In genomic region chr12:116390656-116391335, GRCh38 we compare ENCODE assay signal across 27 cellular contexts.
A peak's percentile ranks its signal among the peaks of the same experiment; 100 is the strongest.
DNase-seq lines count a peak whose midpoint lies in the region; ATAC-seq, FAIRE-seq and TF ChIP-seq lines count a peak whose summit lies in the region.
"Had no signal": no experiment of that assay in that cellular context is flagged by ENCODE, and none has a peak within 500 bp of the region (broad histone marks: within the 10 kb centered on the region; RNA-seq: fewer than 3 reads in every experiment).

No MANE protein-coding gene starts in this region.

- H3K4me2 ChIP-seq in smooth muscle cell: no peak overlapping the region
- H3K4me2 ChIP-seq: BLaER1 had no signal

- H3K27ac Mint-ChIP-seq in activated T-cell treated with anti-CD3 and anti-CD28 coated beads, Interleukin-2, amount 50 U/mL, for 72 hours: no peak overlapping the region
- H3K27ac Mint-ChIP-seq: activated CD4-positive, alpha-beta T cell treated with anti-CD3 and anti-CD28 coated beads for 36 hours; activated naive CD8-positive, alpha-beta T cell treated with anti-CD3 and anti-CD28 coated beads, Interleukin-2, amount 50 U/mL, for 24 hours; natural killer cell treated with Interleukin-12 subunit alpha and Interleukin-12 subunit beta and Interleukin-15 and Interleukin-18, amount 100 ng/mL, for 72 hours; T-helper 1 cell treated with Interleukin-12 subunit alpha and Interleukin-12 subunit beta and Interleukin-4 antibody, amounts not matched to agents 30 μg/mL and 1 μg/mL, for 36 hours had no signal

- no peak overlapping the region for H3K4me3 Mint-ChIP-seq in activated T-cell treated with anti-CD3 and anti-CD28 coated beads, Interleukin-2, amount 50 U/mL, for 72 hours
- H3K4me3 Mint-ChIP-seq: activated CD4-positive, alpha-beta T cell treated with anti-CD3 and anti-CD28 coated beads for 36 hours; activated naive CD8-positive, alpha-beta T cell treated with anti-CD3 and anti-CD28 coated beads, Interleukin-2, amount 50 U/mL, for 24 hours; natural killer cell treated with Interleukin-12 subunit alpha and Interleukin-12 subunit beta and Interleukin-15 and Interleukin-18, amount 100 ng/mL, for 72 hours; T-helper 1 cell treated with Interleukin-12 subunit alpha and Interleukin-12 subunit beta and Interleukin-4 antibody, amounts not matched to agents 30 μg/mL and 1 μg/mL, for 36 hours had no signal

- no peak overlapping the region for H3K4me3 ChIP-seq in esophagus squamous epithelium
- H3K4me3 ChIP-seq in smooth muscle cell: no peak overlapping the region
- H3K4me3 ChIP-seq: BLaER1, dorsolateral prefrontal cortex, lung, mucosa of descending colon, right atrium auricular region, transverse colon had no signal

- peaks cover 0 to 48% (median 27%) of the 10 kb centered on the region in 3 donors for H3K4me1 ChIP-seq in esophagus squamous epithelium
- H3K4me1 ChIP-seq in smooth muscle cell (ENCODE audit: low read depth): peaks cover 4% of the 10 kb centered on the region

- no peak for FAIRE-seq in RCC 7860 (lab: Jason Lieb, UNC)

- H3K79me2 ChIP-seq in smooth muscle cell (ENCODE audit: low read depth): no peaks in the 10 kb centered on the region

- DNase-seq in HCEC 1CT (peak; percentile 46), RCC 7860 (ENCODE audit: low spot score) (peak; percentile 14), esophagus squamous epithelium (lab: John Stamatoyannopoulos, UW) (no peak), smooth muscle cell (lab: John Stamatoyannopoulos, UW; ENCODE audit: unreplicated experiment) (no peak), HK-2 (ENCODE audit: unreplicated experiment) (no peak), NCI-H1694 (lab: John Stamatoyannopoulos, UW) (no peak)
- DNase-seq in activated T-cell treated with anti-CD3 and anti-CD28 coated beads, Interleukin-2, amount 50 U/mL, for 72 hours: no peak
- DNase-seq: activated CD4-positive, alpha-beta T cell treated with anti-CD3 and anti-CD28 coated beads for 36 hours; activated CD8-positive, alpha-beta memory T cell treated with anti-CD3 and anti-CD28 coated beads for 24 hours; activated gamma-delta T cell; activated naive CD8-positive, alpha-beta T cell treated with anti-CD3 and anti-CD28 coated beads, Interleukin-2, amount 50 U/mL, for 24 hours; cerebellar nuclear complex; COR-L47; dorsolateral prefrontal cortex; GF-D8; mucosa of descending colon; NCI-H1105; NCI-H2029; NCI-H69; SK-N-SH; transverse colon had no signal

- TF ChIP-seq CTCF in esophagus squamous epithelium (IDR thresholded peaks at IDR 0.05) (no peak), smooth muscle cell (IDR thresholded peaks at IDR 0.05; ENCODE audit: borderline replicate concordance, insufficient read depth, poor library complexity, severe bottlenecking) (no peak)

- H3K9me3 ChIP-seq in esophagus squamous epithelium: peaks cover 0 to 5% (median 0%) of the 10 kb centered on the region in 3 donors
- H3K9me3 ChIP-seq in smooth muscle cell (replicated peaks; ENCODE audit: low read depth): no peaks in the 10 kb centered on the region
- H3K9me3 ChIP-seq: BLaER1, mucosa of descending colon, SK-N-SH, transverse colon had no signal

- no peak overlapping the region for H3K9ac ChIP-seq in smooth muscle cell (ENCODE audit: low read depth)
- H3K9ac ChIP-seq: BLaER1, SK-N-SH had no signal

- H2AFZ ChIP-seq in smooth muscle cell (ENCODE audit: low read depth): no peak overlapping the region

- H3K27me3 ChIP-seq in esophagus squamous epithelium (peaks cover 0 to 6% (median 0%) of the 10 kb centered on the region in 4 donors), smooth muscle cell (ENCODE audit: low read depth) (no peaks in the 10 kb centered on the region)
- H3K27me3 ChIP-seq: BLaER1, right atrium auricular region, transverse colon had no signal

- H3K27ac ChIP-seq in esophagus squamous epithelium (peak overlapping the region in 3 of 4 donors; percentile 21 to 73 (median 34)), smooth muscle cell (ENCODE audit: low read depth) (peak overlapping the region; percentile 79)
- H3K27ac ChIP-seq: BLaER1, dorsolateral prefrontal cortex, right atrium auricular region, transverse colon had no signal

- H3K36me3 ChIP-seq in esophagus squamous epithelium: no peaks in the 10 kb centered on the region
- H3K36me3 ChIP-seq in smooth muscle cell (ENCODE audit: low read depth): no peaks in the 10 kb centered on the region
- H3K36me3 ChIP-seq: BLaER1, right atrium auricular region, transverse colon had no signal

- H3K4me1 Mint-ChIP-seq in activated T-cell treated with anti-CD3 and anti-CD28 coated beads, Interleukin-2, amount 50 U/mL, for 72 hours (ENCODE audit: low read depth): peaks cover 5% of the 10 kb centered on the region

- no peak for TF ChIP-seq POLR2A in esophagus squamous epithelium (IDR thresholded peaks at IDR 0.05)

- no peaks in the 10 kb centered on the region for H4K20me1 ChIP-seq in smooth muscle cell (ENCODE audit: low read depth)
- H4K20me1 ChIP-seq: BLaER1 had no signal

- WGBS in esophagus squamous epithelium, 2 donors: 58 to 63% methylated on average over 3 of the region's 3 CpGs
- 80% methylated on average over 3 of the region's 3 CpGs for WGBS in smooth muscle cell (ENCODE audit: low lambda C conversion rate)

- intact Hi-C loops in esophagus squamous epithelium (cut with DNase I): no loop called here

- no peaks in the 10 kb centered on the region for H3K27me3 Mint-ChIP-seq in activated T-cell treated with anti-CD3 and anti-CD28 coated beads, Interleukin-2, amount 50 U/mL, for 72 hours (ENCODE audit: low read depth)
- H3K27me3 Mint-ChIP-seq: activated CD4-positive, alpha-beta T cell treated with anti-CD3 and anti-CD28 coated beads for 36 hours; activated naive CD8-positive, alpha-beta T cell treated with anti-CD3 and anti-CD28 coated beads, Interleukin-2, amount 50 U/mL, for 24 hours had no signal

- peaks cover 0 to 1% of the 10 kb centered on the region in 2 donors for H3K36me3 Mint-ChIP-seq in activated T-cell treated with anti-CD3 and anti-CD28 coated beads, Interleukin-2, amount 50 U/mL, for 72 hours (ENCODE audit: insufficient read depth in 2 of 2)
- H3K36me3 Mint-ChIP-seq: natural killer cell treated with Interleukin-12 subunit alpha and Interleukin-12 subunit beta and Interleukin-15 and Interleukin-18, amount 100 ng/mL, for 72 hours had no signal

- H3F3A ChIP-seq in smooth muscle cell (ENCODE audit: low read depth): peaks cover 28% of the 10 kb centered on the region

- no peak for ATAC-seq in HG02798 (IDR thresholded peaks at IDR 0.05; ENCODE audit: poor library complexity, unreplicated experiment)
- ATAC-seq in activated T-cell treated with anti-CD3 and anti-CD28 coated beads, Interleukin-2, amount 50 U/mL, for 72 hours (replicated peaks in 1 of 2): no peak
- ATAC-seq: activated CD4-positive, alpha-beta T cell treated with anti-CD3 and anti-CD28 coated beads for 36 hours; activated naive CD8-positive, alpha-beta T cell treated with anti-CD3 and anti-CD28 coated beads, Interleukin-2, amount 50 U/mL, for 24 hours; natural killer cell treated with Interleukin-12 subunit alpha and Interleukin-12 subunit beta and Interleukin-15 and Interleukin-18, amount 100 ng/mL, for 72 hours had no signal

- H3K9me3 Mint-ChIP-seq in activated T-cell treated with anti-CD3 and anti-CD28 coated beads, Interleukin-2, amount 50 U/mL, for 72 hours: no peaks in the 10 kb centered on the region
- H3K9me3 Mint-ChIP-seq: activated naive CD8-positive, alpha-beta T cell treated with anti-CD3 and anti-CD28 coated beads, Interleukin-2, amount 50 U/mL, for 24 hours; natural killer cell treated with Interleukin-12 subunit alpha and Interleukin-12 subunit beta and Interleukin-15 and Interleukin-18, amount 100 ng/mL, for 72 hours; T-helper 1 cell treated with Interleukin-12 subunit alpha and Interleukin-12 subunit beta and Interleukin-4 antibody, amounts not matched to agents 30 μg/mL and 1 μg/mL, for 36 hours had no signal

Comparison
In these comparisons a context has a peak if more than half of its experiments do, and no peak if none do; other contexts are left out.
1. DNase-seq: peak in HCEC 1CT (single experiment) and RCC 7860 (single experiment); none in esophagus squamous epithelium (single experiment), smooth muscle cell (single experiment), HK-2 (single experiment), NCI-H1694 (single experiment) and activated T-cell treated with anti-CD3 and anti-CD28 coated beads, Interleukin-2, amount 50 U/mL, for 72 hours (0 of 2).